Comparison of ENCODE assay signal across 1 cellular context in the genomic region with DNA sequence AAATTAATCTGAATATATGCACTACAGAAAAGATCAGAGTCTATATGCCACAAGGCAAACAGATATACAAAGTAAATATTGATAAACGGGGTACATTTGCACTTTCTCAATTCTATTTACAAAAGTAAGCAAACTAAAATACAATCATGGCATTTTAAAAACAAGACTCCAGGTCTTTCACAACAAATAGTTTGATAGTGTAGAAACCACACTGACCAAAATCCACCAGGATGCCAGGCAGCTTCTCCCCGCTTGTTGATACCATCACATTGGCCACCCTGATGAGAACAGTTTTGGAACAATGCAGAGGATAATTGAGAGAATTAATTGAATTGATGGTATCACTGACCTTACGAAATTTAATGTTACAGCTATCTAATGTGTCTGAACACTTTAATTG.
A peak's percentile ranks its signal among the peaks of the same experiment; 100 is the strongest.
TF ChIP-seq lines count a peak whose summit lies in the region.

No MANE protein-coding gene starts in this region.

TF ChIP-seq in liver, 16 proteins besides CTCF, POLR2A, EP300 and RAD21 (continued from another document):
- TF ChIP-seq, protein P1, sequence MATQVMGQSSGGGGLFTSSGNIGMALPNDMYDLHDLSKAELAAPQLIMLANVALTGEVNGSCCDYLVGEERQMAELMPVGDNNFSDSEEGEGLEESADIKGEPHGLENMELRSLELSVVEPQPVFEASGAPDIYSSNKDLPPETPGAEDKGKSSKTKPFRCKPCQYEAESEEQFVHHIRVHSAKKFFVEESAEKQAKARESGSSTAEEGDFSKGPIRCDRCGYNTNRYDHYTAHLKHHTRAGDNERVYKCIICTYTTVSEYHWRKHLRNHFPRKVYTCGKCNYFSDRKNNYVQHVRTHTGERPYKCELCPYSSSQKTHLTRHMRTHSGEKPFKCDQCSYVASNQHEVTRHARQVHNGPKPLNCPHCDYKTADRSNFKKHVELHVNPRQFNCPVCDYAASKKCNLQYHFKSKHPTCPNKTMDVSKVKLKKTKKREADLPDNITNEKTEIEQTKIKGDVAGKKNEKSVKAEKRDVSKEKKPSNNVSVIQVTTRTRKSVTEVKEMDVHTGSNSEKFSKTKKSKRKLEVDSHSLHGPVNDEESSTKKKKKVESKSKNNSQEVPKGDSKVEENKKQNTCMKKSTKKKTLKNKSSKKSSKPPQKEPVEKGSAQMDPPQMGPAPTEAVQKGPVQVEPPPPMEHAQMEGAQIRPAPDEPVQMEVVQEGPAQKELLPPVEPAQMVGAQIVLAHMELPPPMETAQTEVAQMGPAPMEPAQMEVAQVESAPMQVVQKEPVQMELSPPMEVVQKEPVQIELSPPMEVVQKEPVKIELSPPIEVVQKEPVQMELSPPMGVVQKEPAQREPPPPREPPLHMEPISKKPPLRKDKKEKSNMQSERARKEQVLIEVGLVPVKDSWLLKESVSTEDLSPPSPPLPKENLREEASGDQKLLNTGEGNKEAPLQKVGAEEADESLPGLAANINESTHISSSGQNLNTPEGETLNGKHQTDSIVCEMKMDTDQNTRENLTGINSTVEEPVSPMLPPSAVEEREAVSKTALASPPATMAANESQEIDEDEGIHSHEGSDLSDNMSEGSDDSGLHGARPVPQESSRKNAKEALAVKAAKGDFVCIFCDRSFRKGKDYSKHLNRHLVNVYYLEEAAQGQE (IDR thresholded peaks at IDR 0.05) = no peak
- no peak for TF ChIP-seq JUND (IDR thresholded peaks at IDR 0.05)
- TF ChIP-seq HNF4G (IDR thresholded peaks at IDR 0.05) = no peak
- TF ChIP-seq GABPA (IDR thresholded peaks at IDR 0.05 in 1 of 2, conservative IDR thresholded peaks at IDR 0.05 in 1 of 2) = no peak
- no peak for TF ChIP-seq TAF1 (conservative IDR thresholded peaks at IDR 0.05)
- TF ChIP-seq FOXA2 (IDR thresholded peaks at IDR 0.05) = peak; percentile 34
- TF ChIP-seq ZBTB33 (IDR thresholded peaks at IDR 0.05) = no peak
- no peak for TF ChIP-seq NR2F2 (IDR thresholded peaks at IDR 0.05)
- TF ChIP-seq RXRA (IDR thresholded peaks at IDR 0.05) = peak in 1 of 2 donors; percentile 22
- TF ChIP-seq, protein P2, sequence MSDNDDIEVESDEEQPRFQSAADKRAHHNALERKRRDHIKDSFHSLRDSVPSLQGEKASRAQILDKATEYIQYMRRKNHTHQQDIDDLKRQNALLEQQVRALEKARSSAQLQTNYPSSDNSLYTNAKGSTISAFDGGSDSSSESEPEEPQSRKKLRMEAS (IDR thresholded peaks at IDR 0.05) = no peak
- no peak for TF ChIP-seq YY1 (IDR thresholded peaks at IDR 0.05)
